Comparison of ENCODE assay signal across 8 cellular contexts in genomic region chr9:131276891-131277672, GRCh38. TPM values are rescaled to one million over a fixed set of nuclear protein-coding genes. Genes with fewer than 3 reads are reported as not detected.
A peak's percentile ranks its signal among the peaks of the same experiment; 100 is the strongest.
DNase-seq lines count a peak whose midpoint lies in the region; ATAC-seq and TF ChIP-seq lines count a peak whose summit lies in the region.

No MANE protein-coding gene starts in this region.

- H3K36me3 ChIP-seq in endodermal cell (ENCODE audit: control insufficient read depth, insufficient read depth, low read length), result no peaks in the 10 kb centered on the region
- H3K36me3 ChIP-seq in ovary, result no peaks in the 10 kb centered on the region

- H3K4me3 ChIP-seq in endodermal cell (ENCODE audit: low read length), result peak overlapping the region; percentile 60
- peak overlapping the region; percentile 44 for H3K4me3 ChIP-seq in ovary

- H3K9me3 ChIP-seq in endodermal cell (ENCODE audit: control insufficient read depth, low read length) (no peaks in the 10 kb centered on the region), ovary (no peaks in the 10 kb centered on the region)

- H3K36me3 Mint-ChIP-seq in T-helper 1 cell treated with Interleukin-12 subunit alpha and Interleukin-12 subunit beta and Interleukin-4 antibody, amounts not matched to agents 30 μg/mL and 1 μg/mL, for 36 hours (ENCODE audit: low read depth), result peaks cover 39% of the 10 kb centered on the region
- no peaks in the 10 kb centered on the region for H3K36me3 Mint-ChIP-seq in endodermal cell (ENCODE audit: low read depth)

- 0 to 1% methylated on average over 13 to 107 of the region's 107 CpGs for WGBS in endodermal cell (ENCODE audit: insufficient coverage in 1 of 2, insufficient read length in 1 of 2), 2 experiments
- 0 to 1% (median 0%) methylated on average over 1 to 107 of the region's 107 CpGs for WGBS in ovary, 3 donors

- TF ChIP-seq CTCF in endodermal cell (conservative IDR thresholded peaks at IDR 0.05), result no peak
- TF ChIP-seq CTCF in ovary (IDR thresholded peaks at IDR 0.05), result no peak

- peaks cover 6% of the 10 kb centered on the region for H3K27me3 Mint-ChIP-seq in T-helper 1 cell treated with Interleukin-12 subunit alpha and Interleukin-12 subunit beta and Interleukin-4 antibody, amounts not matched to agents 30 μg/mL and 1 μg/mL, for 36 hours (ENCODE audit: low read depth)
- peaks cover 41% of the 10 kb centered on the region for H3K27me3 Mint-ChIP-seq in endodermal cell (ENCODE audit: insufficient read depth)

- H3K4me1 Mint-ChIP-seq in T-helper 1 cell treated with Interleukin-12 subunit alpha and Interleukin-12 subunit beta and Interleukin-4 antibody, amounts not matched to agents 30 μg/mL and 1 μg/mL, for 36 hours (ENCODE audit: low read depth), result peaks cover 24% of the 10 kb centered on the region
- peaks cover 17% of the 10 kb centered on the region for H3K4me1 Mint-ChIP-seq in endodermal cell

- H3K9ac ChIP-seq in endodermal cell (ENCODE audit: extremely low read depth, low read length, poor library complexity, severe bottlenecking), result no peak overlapping the region

- peak overlapping the region; percentile 37 for H3K4me3 Mint-ChIP-seq in T-helper 1 cell treated with Interleukin-12 subunit alpha and Interleukin-12 subunit beta and Interleukin-4 antibody, amounts not matched to agents 30 μg/mL and 1 μg/mL, for 36 hours
- H3K4me3 Mint-ChIP-seq in endodermal cell, result peak overlapping the region; percentile 55

- peaks cover 32% of the 10 kb centered on the region for H3K27me3 ChIP-seq in endodermal cell (ENCODE audit: control insufficient read depth, insufficient read depth, low read length, poor library complexity, severe bottlenecking)
- H3K27me3 ChIP-seq in ovary, result no peaks in the 10 kb centered on the region

- no peaks in the 10 kb centered on the region for H3K4me1 ChIP-seq in endodermal cell (ENCODE audit: control insufficient read depth, insufficient read depth, low read length)
- no peaks in the 10 kb centered on the region for H3K4me1 ChIP-seq in ovary (ENCODE audit: insufficient read depth)

- H3K27ac ChIP-seq in endodermal cell (ENCODE audit: low read depth, low read length) (no peak overlapping the region), ovary (peak overlapping the region in 1 of 2 donors; percentile 31)

- intact Hi-C loops in ovary (cut with DNase I), result no loop called here

- no peak overlapping the region for H3K27ac Mint-ChIP-seq in T-helper 1 cell treated with Interleukin-12 subunit alpha and Interleukin-12 subunit beta and Interleukin-4 antibody, amounts not matched to agents 30 μg/mL and 1 μg/mL, for 36 hours
- no peak overlapping the region for H3K27ac Mint-ChIP-seq in endodermal cell

- no peak for TF ChIP-seq POLR2A in ovary (IDR thresholded peaks at IDR 0.05)

- ATAC-seq in GM21786 (IDR thresholded peaks at IDR 0.05; ENCODE audit: unreplicated experiment) (no peak), HG03139 (IDR thresholded peaks at IDR 0.05; ENCODE audit: unreplicated experiment) (no peak)

- no peak for TF ChIP-seq EP300 in ovary (IDR thresholded peaks at IDR 0.05)

- peak; percentile 60 for DNase-seq in activated T-cell treated with anti-CD3 and anti-CD28 coated beads, Interleukin-2, amount 50 U/mL, for 1 hour
- no peak for DNase-seq in activated T-cell treated with anti-CD3 and anti-CD28 coated beads for 4 hours
- DNase-seq in endodermal cell, result no peak
- peak in 1 of 5 donors; percentile 36 for DNase-seq in ovary
- no peak for DNase-seq in SHP77 treated with DMSO at 0.1 percent for 48 hours (lab: John Stamatoyannopoulos, UW)

- H3K9me3 Mint-ChIP-seq in T-helper 1 cell treated with Interleukin-12 subunit alpha and Interleukin-12 subunit beta and Interleukin-4 antibody, amounts not matched to agents 30 μg/mL and 1 μg/mL, for 36 hours, result no peaks in the 10 kb centered on the region
- H3K9me3 Mint-ChIP-seq in endodermal cell, result no peaks in the 10 kb centered on the region

RNA-seq across cellular contexts. Expression of gene FAM78A, which starts 0.8 kb away (rescaled TPM):
- total RNA-seq in endodermal cell (1 to 10 TPM; 5.5 to 5.6 TPM), ovary (1 to 10 TPM in 5 of 7 donors, under 1 TPM in 2; 0.60 to 2.9 (median 1.6) TPM)
- 3.0 TPM for polyA plus RNA-seq in endodermal cell (2013, experiment 1 of 2)
- 2.8 TPM for polyA plus RNA-seq in endodermal cell (2013, experiment 2 of 2)
- polyA plus RNA-seq in ovary, result 1 to 10 TPM; 3.5 to 9.4 TPM

RNA-seq across cellular contexts. Expression of gene PLPP7, which starts 12.4 kb away (rescaled TPM):
- total RNA-seq in endodermal cell (1 to 10 TPM; 4.1 to 5.6 TPM), ovary (10 to 100 TPM in 4 of 7 donors, 1 to 10 TPM in 3; 7.6 to 12.0 (median 11.0) TPM)
- polyA plus RNA-seq in endodermal cell (2013, experiment 1 of 2), result 3.6 TPM
- 3.0 TPM for polyA plus RNA-seq in endodermal cell (2013, experiment 2 of 2)
- polyA plus RNA-seq in ovary, result 10 to 100 TPM in 1 of 2 donors, 1 to 10 TPM in 1; 3.6 to 11.8 TPM
